In genomic region chr11:102110761-102111010, GRCh38 we compare ENCODE assay signal across 1 cellular context.
TF ChIP-seq lines count a peak whose summit lies in the region.

No MANE protein-coding gene starts in this region.

TF ChIP-seq in IMR-90, 13 proteins besides CTCF, POLR2A, EP300 and RAD21 (continued from another document):
- TF ChIP-seq SMC3 (IDR thresholded peaks at IDR 0.05; ENCODE audit: low read depth, low read length): no peak
- TF ChIP-seq RCOR1 (IDR thresholded peaks at IDR 0.05; ENCODE audit: insufficient replicate concordance, low read length): no peak
- no peak for TF ChIP-seq NFE2L2 (IDR thresholded peaks at IDR 0.05; ENCODE audit: low read depth, low read length)
- no peak for TF ChIP-seq MXI1 (IDR thresholded peaks at IDR 0.05; ENCODE audit: borderline replicate concordance, low read depth, low read length)
- TF ChIP-seq USF2 (IDR thresholded peaks at IDR 0.05; ENCODE audit: low read depth, low read length): no peak
- TF ChIP-seq BHLHE40 (IDR thresholded peaks at IDR 0.05; ENCODE audit: low read depth, low read length): no peak
- no peak for TF ChIP-seq CEBPB (IDR thresholded peaks at IDR 0.05; ENCODE audit: low read depth, low read length)
- no peak for TF ChIP-seq MAFK (IDR thresholded peaks at IDR 0.05; ENCODE audit: low read depth, low read length)
- no peak for TF ChIP-seq FOS (IDR thresholded peaks at IDR 0.05; ENCODE audit: low read depth, low read length)
